In genomic region chr10:11530806-11531205, GRCh38 we compare ENCODE assay signal across 17 cellular contexts.
"Had no signal": no experiment of that assay in that cellular context is flagged by ENCODE, and none has a peak within 500 bp of the region (broad histone marks: within the 10 kb centered on the region; RNA-seq: fewer than 3 reads in every experiment).

No MANE protein-coding gene starts in this region.

- H3K9me3 ChIP-seq: tibial artery, uterus had no signal

- H3K4me3 ChIP-seq: lung, tibial artery, uterus had no signal

- H3K27me3 ChIP-seq: tibial artery, uterus had no signal

- DNase-seq: activated CD4-positive, alpha-beta T cell treated with anti-CD3 and anti-CD28 coated beads for 48 hours; activated CD4-positive, CD25-positive, alpha-beta regulatory T cell; activated CD8-positive, alpha-beta T cell treated with anti-CD3 and anti-CD28 coated beads, Interleukin-2, amount 10 ng/mL, durations not matched to agents 7 days and 5 days; activated naive CD4-positive, alpha-beta T cell treated with Interleukin-2 at 50 U/mL for 16 hours; activated naive CD8-positive, alpha-beta T cell treated with anti-CD3 and anti-CD28 coated beads, Interleukin-2, amount 10 ng/mL, durations not matched to agents 7 days and 5 days; activated T-cell treated with anti-CD3 and anti-CD28 coated beads, Interleukin-2, amount 50 U/mL, for 24 hours; central memory CD4-positive, alpha-beta T cell; endodermal cell; midbrain; stimulated activated CD4-positive, alpha-beta T cell treated with anti-CD3 and anti-CD28 coated beads, Interleukin-12 subunit alpha, Interleukin-12 subunit beta, amount 100 ng/mL, for 4 hours; stimulated activated CD4-positive, alpha-beta T cell treated with anti-CD3 and anti-CD28 coated beads, Interleukin-1b, Interleukin-23, amount 100 ng/mL, for 48 hours; stimulated activated CD8-positive, alpha-beta memory T cell treated with anti-CD3 and anti-CD28 coated beads, Interleukin-4, amount 100 ng/mL, for 48 hours; stimulated activated naive CD4-positive, alpha-beta T cell treated with Interleukin-2 at 50 U/mL for 16 hours; tibial artery; uterus had no signal

- H3K36me3 ChIP-seq: tibial artery, uterus had no signal

- H3K4me1 ChIP-seq: uterus had no signal

- ATAC-seq: activated CD8-positive, alpha-beta T cell treated with anti-CD3 and anti-CD28 coated beads, Interleukin-2, amount 10 ng/mL, durations not matched to agents 7 days and 5 days had no signal

- H3K27ac ChIP-seq: epithelial cell of prostate, tibial artery, uterus had no signal
